ENCODE assay signal across 17 cellular contexts in the genomic region with DNA sequence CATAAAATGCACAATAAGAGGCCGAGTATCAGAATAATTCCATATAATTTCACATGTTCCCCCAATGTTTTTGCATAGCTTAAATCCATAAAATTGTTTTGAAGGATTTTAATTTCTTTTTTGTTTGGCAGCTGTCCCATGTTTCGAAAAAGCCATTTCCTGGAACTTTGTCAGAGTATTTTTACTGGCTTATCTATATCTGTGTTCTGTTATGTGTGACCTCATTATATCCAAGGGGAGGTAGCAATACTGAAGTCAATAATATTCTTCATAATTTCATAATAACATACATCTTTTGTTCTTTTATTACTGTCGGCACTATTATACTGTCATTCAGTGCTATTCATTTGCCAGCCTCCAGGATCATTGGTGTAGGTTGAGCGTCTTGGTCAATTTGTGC.
"Had no signal": no experiment of that assay in that cellular context is flagged by ENCODE, and none has a peak within 500 bp of the region (broad histone marks: within the 10 kb centered on the region; RNA-seq: fewer than 3 reads in every experiment).

No MANE protein-coding gene starts in this region.

- ATAC-seq: effector memory CD8-positive, alpha-beta T cell; left lobe of liver; lower lobe of right lung had no signal

- H2AFZ ChIP-seq: parathyroid adenoma had no signal

- H3K27ac ChIP-seq: lower lobe of right lung, parathyroid adenoma had no signal

- DNase-seq: central memory CD4-positive, alpha-beta T cell; cortex of kidney; effector memory CD8-positive, alpha-beta T cell; heart left ventricle; hypothalamus; lower lobe of right lung; mesenchymal stem cell; midbrain; occipital lobe; stimulated activated CD4-positive, alpha-beta T cell treated with anti-CD3 and anti-CD28 coated beads, Interleukin-2, amount 100 ng/mL, for 48 hours; stimulated activated naive CD4-positive, alpha-beta T cell treated with Interleukin-2 at 50 U/mL for 16 hours; trophoblast cell had no signal

- H3K79me2 ChIP-seq: parathyroid adenoma had no signal

- H3K4me3 ChIP-seq: heart left ventricle, lower lobe of right lung, smooth muscle cell had no signal

- H3K9me3 ChIP-seq: heart left ventricle, lower lobe of right lung had no signal

- H3K4me1 ChIP-seq: parathyroid adenoma had no signal

- H3K9ac ChIP-seq: parathyroid adenoma had no signal

- H3K27me3 ChIP-seq: heart left ventricle had no signal

- H3K4me2 ChIP-seq: smooth muscle cell had no signal

- H3K36me3 ChIP-seq: heart left ventricle, lower lobe of right lung had no signal

- FAIRE-seq: frontal cortex, islet of Langerhans had no signal
